ENCODE assay signal across 8 cellular contexts in genomic region chr13:48533207-48533499, GRCh38. TPM values are rescaled to one million over a fixed set of nuclear protein-coding genes. Genes with fewer than 3 reads are reported as not detected.
A peak's percentile ranks its signal among the peaks of the same experiment; 100 is the strongest.
DNase-seq lines count a peak whose midpoint lies in the region; ATAC-seq, FAIRE-seq and TF ChIP-seq lines count a peak whose summit lies in the region.

No MANE protein-coding gene starts in this region.

- H3K9ac ChIP-seq in colonic mucosa (ENCODE audit: low read depth in 2 of 2, low read length in 2 of 2) = peak overlapping the region; percentile 76 to 97

- H3K36me3 ChIP-seq in colonic mucosa (no peaks in the 10 kb centered on the region), mucosa of descending colon (ENCODE audit: low read depth) (no peaks in the 10 kb centered on the region)

- H3K36me3 Mint-ChIP-seq in stimulated activated naive CD8-positive, alpha-beta T cell treated with anti-CD3 and anti-CD28 coated beads, Interleukin-15, Interleukin-2, amounts not matched to agents 100 ng/mL and 50 ng/mL, for 24 hours (ENCODE audit: low read depth) = no peaks in the 10 kb centered on the region

- intact Hi-C loops in colonic mucosa (cut with DNase I) (loop anchor here (5.0 kb wide), 1 partner anchor 121 kb away; the partner anchor contains the start of gene LPAR6), mucosa of descending colon (cut with DNase I, micrococcal nuclease) (no loop called here)

- H3K9me3 Mint-ChIP-seq in stimulated activated naive CD8-positive, alpha-beta T cell treated with anti-CD3 and anti-CD28 coated beads, Interleukin-15, Interleukin-2, amounts not matched to agents 100 ng/mL and 50 ng/mL, for 24 hours = peaks cover 9% of the 10 kb centered on the region

- H3K4me3 Mint-ChIP-seq in stimulated activated naive CD8-positive, alpha-beta T cell treated with anti-CD3 and anti-CD28 coated beads, Interleukin-15, Interleukin-2, amounts not matched to agents 100 ng/mL and 50 ng/mL, for 24 hours = peak overlapping the region; percentile 89

- peaks cover 32% of the 10 kb centered on the region for H3K4me1 Mint-ChIP-seq in stimulated activated naive CD8-positive, alpha-beta T cell treated with anti-CD3 and anti-CD28 coated beads, Interleukin-15, Interleukin-2, amounts not matched to agents 100 ng/mL and 50 ng/mL, for 24 hours (ENCODE audit: low read depth)

- peak overlapping the region; percentile 91 for H3K27ac ChIP-seq in colonic mucosa

- DNase-seq in stimulated activated naive CD8-positive, alpha-beta T cell treated with anti-CD3 and anti-CD28 coated beads, Interleukin-15, Interleukin-2, amounts not matched to agents 100 U/mL and 50 U/mL, for 24 hours = no peak
- no peak for DNase-seq in colonic mucosa
- no peak for DNase-seq in mucosa of descending colon
- no peak for DNase-seq in HTR-8/SVneo (ENCODE audit: insufficient read length, low spot score)
- DNase-seq in putamen (ENCODE audit: low spot score) = no peak
- DNase-seq in D721Med (ENCODE audit: insufficient read length, low spot score) = no peak

- H3K27me3 Mint-ChIP-seq in stimulated activated naive CD8-positive, alpha-beta T cell treated with anti-CD3 and anti-CD28 coated beads, Interleukin-15, Interleukin-2, amounts not matched to agents 100 ng/mL and 50 ng/mL, for 24 hours = peaks cover 19% of the 10 kb centered on the region

- no peak for ATAC-seq in stimulated activated naive CD8-positive, alpha-beta T cell treated with anti-CD3 and anti-CD28 coated beads, Interleukin-15, Interleukin-2, amounts not matched to agents 100 U/mL and 50 U/mL, for 24 hours
- ATAC-seq in mucosa of descending colon = no peak
- no peak for ATAC-seq in GM18498 (IDR thresholded peaks at IDR 0.05; ENCODE audit: unreplicated experiment)

- H3K9me3 ChIP-seq in colonic mucosa (no peaks in the 10 kb centered on the region), mucosa of descending colon (no peaks in the 10 kb centered on the region)

- no peak for FAIRE-seq in HTR-8/SVneo (lab: Jason Lieb, UNC)
- no peak for FAIRE-seq in D721Med (lab: Jason Lieb, UNC)

- peak overlapping the region; percentile 95 for H3K27ac Mint-ChIP-seq in stimulated activated naive CD8-positive, alpha-beta T cell treated with anti-CD3 and anti-CD28 coated beads, Interleukin-15, Interleukin-2, amounts not matched to agents 100 ng/mL and 50 ng/mL, for 24 hours

- no peak for TF ChIP-seq CTCF in colonic mucosa (IDR thresholded peaks at IDR 0.05)
- no peak for TF ChIP-seq CTCF in mucosa of descending colon (IDR thresholded peaks at IDR 0.05)
- no peak for TF ChIP-seq CTCF in D721Med (IDR thresholded peaks at IDR 0.05; ENCODE audit: insufficient read depth, missing control alignments)

- no peaks in the 10 kb centered on the region for H3K4me1 ChIP-seq in colonic mucosa
- H3K4me1 ChIP-seq in mucosa of descending colon (ENCODE audit: low read depth) = peaks cover 5% of the 10 kb centered on the region

- H3K4me3 ChIP-seq in colonic mucosa = peak overlapping the region; percentile 55
- peak overlapping the region; percentile 35 for H3K4me3 ChIP-seq in mucosa of descending colon

- no peaks in the 10 kb centered on the region for H3K27me3 ChIP-seq in colonic mucosa

RNA-seq across cellular contexts. Expression of gene RCBTB2, which starts 0.3 kb away (rescaled TPM):
- 1 to 10 TPM; 3.3 to 5.5 TPM for total RNA-seq in colonic mucosa
- 10 to 100 TPM in 1 of 3 donors, 1 to 10 TPM in 2; 4.9 to 10.9 (median 6.7) TPM for total RNA-seq in mucosa of descending colon
